Comparison of ENCODE assay signal across 13 cellular contexts in the genomic region with DNA sequence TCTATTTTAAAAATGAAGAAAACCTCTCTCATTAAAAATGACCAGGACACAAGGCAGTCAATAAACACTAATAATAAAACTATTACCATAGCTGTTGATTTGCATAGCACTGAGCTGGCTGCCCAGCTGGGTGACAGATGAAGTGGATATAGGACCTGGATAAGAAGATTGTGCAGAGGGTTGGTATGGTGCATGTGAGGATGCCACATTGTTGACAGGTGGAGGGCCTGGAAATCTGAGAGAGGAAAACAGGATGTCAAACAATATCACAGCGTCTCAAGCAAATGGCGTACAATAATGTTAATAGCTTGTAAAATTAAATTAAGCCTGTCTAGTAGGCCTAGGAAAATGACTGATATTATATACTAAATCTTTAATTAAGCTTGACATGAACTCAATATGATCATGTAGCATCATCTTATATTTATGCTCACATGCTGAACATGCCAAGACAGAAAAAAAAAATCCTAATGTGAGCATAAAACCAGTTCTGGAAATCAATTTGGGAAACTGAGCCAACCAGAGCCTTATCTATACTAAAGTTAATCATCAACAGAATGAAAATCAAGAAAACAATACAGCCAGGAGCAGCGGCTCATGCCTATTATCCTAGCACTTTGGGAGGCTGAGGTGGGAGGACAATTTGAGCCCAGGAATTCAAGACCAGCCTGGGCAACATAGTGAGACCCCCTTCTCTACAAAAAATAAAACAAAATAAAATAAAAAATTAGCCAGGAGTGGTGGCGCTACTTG.
"Had no signal": no experiment of that assay in that cellular context is flagged by ENCODE, and none has a peak within 500 bp of the region (broad histone marks: within the 10 kb centered on the region; RNA-seq: fewer than 3 reads in every experiment).

No MANE protein-coding gene starts in this region.

- H3K4me3 Mint-ChIP-seq: activated B cell treated with CpG ODN at 0.5 μM for 24 hours; activated CD4-positive, alpha-beta T cell treated with anti-CD3 and anti-CD28 coated beads, Interleukin-2, amount 10 ng/mL, durations not matched to agents 24 days and 14 days; activated naive CD8-positive, alpha-beta T cell treated with anti-CD3 and anti-CD28 coated beads for 36 hours; central memory CD8-positive, alpha-beta T cell; naive thymus-derived CD4-positive, alpha-beta T cell; stimulated activated effector memory CD8-positive, alpha-beta T cell treated with anti-CD3 and anti-CD28 coated beads, Interleukin-12 subunit alpha, Interleukin-12 subunit beta, amount 100 ng/mL, for 72 hours; T-helper 1 cell treated with Interleukin-12 subunit alpha and Interleukin-12 subunit beta and Interleukin-4 antibody, amounts not matched to agents 30 μg/mL and 1 μg/mL, for 36 hours had no signal

- H3K27me3 Mint-ChIP-seq: activated B cell treated with CpG ODN at 0.5 μM for 24 hours; activated CD4-positive, alpha-beta T cell treated with anti-CD3 and anti-CD28 coated beads, Interleukin-2, amount 10 ng/mL, durations not matched to agents 24 days and 14 days; activated naive CD8-positive, alpha-beta T cell treated with anti-CD3 and anti-CD28 coated beads for 36 hours; central memory CD8-positive, alpha-beta T cell; naive thymus-derived CD4-positive, alpha-beta T cell had no signal

- H3K27me3 ChIP-seq: brain microvascular endothelial cell had no signal

- H3K27ac ChIP-seq: brain microvascular endothelial cell, epithelial cell of prostate had no signal

- H3K9me3 Mint-ChIP-seq: activated B cell treated with CpG ODN at 0.5 μM for 24 hours; activated CD4-positive, alpha-beta T cell treated with anti-CD3 and anti-CD28 coated beads, Interleukin-2, amount 10 ng/mL, durations not matched to agents 24 days and 14 days; activated naive CD8-positive, alpha-beta T cell treated with anti-CD3 and anti-CD28 coated beads for 36 hours; central memory CD8-positive, alpha-beta T cell; naive thymus-derived CD4-positive, alpha-beta T cell; stimulated activated effector memory CD8-positive, alpha-beta T cell treated with anti-CD3 and anti-CD28 coated beads, Interleukin-12 subunit alpha, Interleukin-12 subunit beta, amount 100 ng/mL, for 72 hours; T-helper 1 cell treated with Interleukin-12 subunit alpha and Interleukin-12 subunit beta and Interleukin-4 antibody, amounts not matched to agents 30 μg/mL and 1 μg/mL, for 36 hours had no signal

- ATAC-seq: left colon; naive thymus-derived CD4-positive, alpha-beta T cell had no signal

- H3K27ac Mint-ChIP-seq: activated B cell treated with CpG ODN at 0.5 μM for 24 hours; activated naive CD8-positive, alpha-beta T cell treated with anti-CD3 and anti-CD28 coated beads for 36 hours; naive thymus-derived CD4-positive, alpha-beta T cell; stimulated activated effector memory CD8-positive, alpha-beta T cell treated with anti-CD3 and anti-CD28 coated beads, Interleukin-12 subunit alpha, Interleukin-12 subunit beta, amount 100 ng/mL, for 72 hours; T-helper 1 cell treated with Interleukin-12 subunit alpha and Interleukin-12 subunit beta and Interleukin-4 antibody, amounts not matched to agents 30 μg/mL and 1 μg/mL, for 36 hours had no signal

- DNase-seq: activated B cell treated with CpG ODN at 0.5 μM for 24 hours; activated CD4-positive, alpha-beta T cell treated with anti-CD3 and anti-CD28 coated beads, Interleukin-2, amount 10 ng/mL, durations not matched to agents 24 days and 14 days; activated naive CD8-positive, alpha-beta T cell treated with anti-CD3 and anti-CD28 coated beads for 36 hours; effector memory CD4-positive, alpha-beta T cell; head of caudate nucleus; left colon; naive thymus-derived CD4-positive, alpha-beta T cell; retina had no signal

- H3K4me1 Mint-ChIP-seq: activated B cell treated with CpG ODN at 0.5 μM for 24 hours; central memory CD8-positive, alpha-beta T cell; stimulated activated effector memory CD8-positive, alpha-beta T cell treated with anti-CD3 and anti-CD28 coated beads, Interleukin-12 subunit alpha, Interleukin-12 subunit beta, amount 100 ng/mL, for 72 hours had no signal
